ENCODE assay signal across 7 cellular contexts in genomic region chrX:24308803-24309202, GRCh38. TPM values are rescaled to one million over a fixed set of nuclear protein-coding genes. Genes with fewer than 3 reads are reported as not detected.
"Had no signal": no experiment of that assay in that cellular context is flagged by ENCODE, and none has a peak within 500 bp of the region (broad histone marks: within the 10 kb centered on the region; RNA-seq: fewer than 3 reads in every experiment).

No MANE protein-coding gene starts in this region.

RNA-seq across cellular contexts. Expression of gene SUPT20HL2, which starts 5.1 kb away (rescaled TPM):
- total RNA-seq: activated B cell treated with CpG ODN at 0.5 μM for 24 hours; activated CD8-positive, alpha-beta T cell treated with anti-CD3 and anti-CD28 coated beads for 36 hours; activated T-helper 2 cell treated with anti-CD3 and anti-CD28 coated beads, Interferon-gamma antibody, Interleukin-2, Interleukin-4, amounts not matched to agents 10 μg/mL and 5 μg/mL and 100 μg/mL, durations not matched to agents 14 hours and 24 hours and 36 hours; cardiac septum; NCI-H460; OCI-LY7 had no signal

RNA-seq across cellular contexts. Expression of gene SUPT20HL1, which starts 51.6 kb away (rescaled TPM):
- total RNA-seq: activated B cell treated with CpG ODN at 0.5 μM for 24 hours; activated CD8-positive, alpha-beta T cell treated with anti-CD3 and anti-CD28 coated beads for 36 hours; activated T-helper 2 cell treated with anti-CD3 and anti-CD28 coated beads, Interferon-gamma antibody, Interleukin-2, Interleukin-4, amounts not matched to agents 10 μg/mL and 5 μg/mL and 100 μg/mL, durations not matched to agents 14 hours and 24 hours and 36 hours; cardiac septum; NCI-H460; OCI-LY7; RPMI7951 had no signal
